In genomic region chr14:87944987-87945604, GRCh38 we compare ENCODE assay signal across 8 cellular contexts. TPM values are rescaled to one million over a fixed set of nuclear protein-coding genes. Genes with fewer than 3 reads are reported as not detected.
DNase-seq lines count a peak whose midpoint lies in the region; ATAC-seq and TF ChIP-seq lines count a peak whose summit lies in the region.

No MANE protein-coding gene starts in this region.

- no peaks in the 10 kb centered on the region for H4K20me1 ChIP-seq in SK-N-SH (ENCODE audit: insufficient read depth)

- H3F3A ChIP-seq in SK-N-SH (replicated peaks; ENCODE audit: insufficient read depth): no peaks in the 10 kb centered on the region

- H3K4me1 ChIP-seq in SK-N-SH (ENCODE audit: control insufficient read depth in 1 of 2, insufficient read depth in 2 of 2, low read depth in 1 of 2, low read length in 1 of 2): no peaks in the 10 kb centered on the region

- H3K27ac ChIP-seq in SK-N-SH (ENCODE audit: low read depth in 2 of 2, low read length in 1 of 2): no peak overlapping the region

- WGBS in SK-N-SH (ENCODE audit: low lambda C conversion rate): 27% methylated on average over 4 of the region's 4 CpGs

- H3K9me2 ChIP-seq in SK-N-SH: no peaks in the 10 kb centered on the region

- ATAC-seq in HG02798 (IDR thresholded peaks at IDR 0.05; ENCODE audit: poor library complexity, unreplicated experiment): no peak
- ATAC-seq in HG03097 (IDR thresholded peaks at IDR 0.05; ENCODE audit: low FRiP score, unreplicated experiment): no peak

- peak; percentile 21 for DNase-seq in DMS114 treated with DMSO at 0.1 percent for 48 hours (lab: John Stamatoyannopoulos, UW; ENCODE audit: unreplicated experiment)
- DNase-seq in SK-N-SH: peak; percentile 3
- DNase-seq in fibroblast of villous mesenchyme (ENCODE audit: low read depth): peak; percentile 72
- peak; percentile 64 for DNase-seq in renal cortical epithelial cell (ENCODE audit: low read depth)
- no peak for DNase-seq in activated CD8-positive, alpha-beta memory T cell treated with anti-CD3 and anti-CD28 coated beads, Interleukin-2, amount 50 U/mL, for 4 hours

- H3K4me3 ChIP-seq in SK-N-SH (ENCODE audit: low read depth in 2 of 2, low read length in 1 of 2) (no peak overlapping the region; a peak in 1 of 4 replicates), fibroblast of villous mesenchyme (ENCODE audit: low read depth, low read length) (no peak overlapping the region)

- CTCF ChIA-PET in SK-N-SH (lab: Yijun Ruan, JAX): interaction anchor here (0.6 to 3.4 kb wide), 47 partner anchors 8 to 537 kb away, joined by 3 to 45 read pairs (median 4); no protein-coding TSS in a partner anchor

- H3K79me2 ChIP-seq in SK-N-SH (ENCODE audit: insufficient read depth): no peaks in the 10 kb centered on the region

- TF ChIP-seq CTCF in SK-N-SH (IDR thresholded peaks at IDR 0.05) (peak; percentile 80), fibroblast of villous mesenchyme (IDR thresholded peaks at IDR 0.05; ENCODE audit: insufficient read depth, low read depth, low read length) (peak; percentile 65)

- no peaks in the 10 kb centered on the region for H3K9me3 ChIP-seq in SK-N-SH

- no peak for TF ChIP-seq EP300 in Ishikawa (IDR thresholded peaks at IDR 0.05; ENCODE audit: borderline replicate concordance)
- no peak for TF ChIP-seq EP300 in SK-N-SH (IDR thresholded peaks at IDR 0.05; ENCODE audit: borderline replicate concordance in 1 of 2, low read depth in 1 of 2, low read length in 1 of 2)

- H2AFZ ChIP-seq in SK-N-SH (ENCODE audit: low read depth): no peak overlapping the region

- no peak overlapping the region for H3K4me2 ChIP-seq in SK-N-SH

- peaks cover 0 to 13% of the 10 kb centered on the region in 2 experiments for H3K36me3 ChIP-seq in SK-N-SH (replicated peaks in 1 of 2; ENCODE audit: control insufficient read depth in 1 of 2, insufficient read depth in 2 of 2, low read length in 1 of 2)

- POLR2A ChIA-PET in SK-N-SH (lab: Yijun Ruan, JAX): no interaction called here

- no peak overlapping the region for H3K9ac ChIP-seq in SK-N-SH

- H3K27me3 ChIP-seq in SK-N-SH (ENCODE audit: insufficient read depth): no peaks in the 10 kb centered on the region

- TF ChIP-seq RAD21 in Ishikawa (IDR thresholded peaks at IDR 0.05; ENCODE audit: low read depth) (peak; percentile 51; the same call in 1 of the 2 replicates), SK-N-SH (IDR thresholded peaks at IDR 0.05; ENCODE audit: low read length) (peak; percentile 74)

TF ChIP-seq in Ishikawa, 13 proteins besides CTCF, POLR2A, EP300 and RAD21 (continues in another document):
- TF ChIP-seq USF1 (IDR thresholded peaks at IDR 0.05): no peak
- TF ChIP-seq TAF1 (IDR thresholded peaks at IDR 0.05; ENCODE audit: low read depth): no peak
- no peak for TF ChIP-seq FOXM1 (IDR thresholded peaks at IDR 0.05; ENCODE audit: borderline replicate concordance, low read depth)
- TF ChIP-seq CEBPB (IDR thresholded peaks at IDR 0.05): no peak
- TF ChIP-seq TCF12 (IDR thresholded peaks at IDR 0.05; ENCODE audit: low read depth): no peak
- no peak for TF ChIP-seq TEAD4 (IDR thresholded peaks at IDR 0.05)
- TF ChIP-seq ZBTB7A (IDR thresholded peaks at IDR 0.05; ENCODE audit: low read depth): no peak
- TF ChIP-seq REST (IDR thresholded peaks at IDR 0.05; ENCODE audit: low read depth): no peak
- no peak for TF ChIP-seq MAX (IDR thresholded peaks at IDR 0.05)
- TF ChIP-seq YY1 (IDR thresholded peaks at IDR 0.05; ENCODE audit: low read depth): no peak

TF ChIP-seq in SK-N-SH, 30 proteins besides CTCF, POLR2A, EP300 and RAD21:
- TF ChIP-seq SMC3 (IDR thresholded peaks at IDR 0.05; ENCODE audit: low read depth, low read length) (peak; percentile 18; the same call in 1 of the 2 replicates), USF1 (IDR thresholded peaks at IDR 0.05; ENCODE audit: borderline replicate concordance, low read depth) (no peak)

RNA-seq across cellular contexts. Expression of gene GALC, which starts 47.9 kb away (rescaled TPM):
- polyA plus RNA-seq in SK-N-SH (2012; rRNA removed): 9.7 and 10.9 TPM in 2 replicates
- polyA plus RNA-seq in SK-N-SH (2012; cell fraction: cytosol; rRNA removed): 11.7 and 12.8 TPM in 2 replicates
- 6.1 and 8.3 TPM in 2 replicates for polyA plus RNA-seq in SK-N-SH (2012; cell fraction: nucleus; rRNA removed)
- 18.0 and 19.9 TPM in 2 replicates for total RNA-seq in fibroblast of villous mesenchyme
- total RNA-seq in renal cortical epithelial cell: 15.5 and 25.4 TPM in 2 replicates

RNA-seq across cellular contexts. Expression of gene GPR65, which starts 59.8 kb away (rescaled TPM):
- under 0.01 TPM in 1 of 2 replicates, not detected in the other for polyA plus RNA-seq in SK-N-SH (2012; rRNA removed)
- 0.01 and 0.03 TPM in 2 replicates for polyA plus RNA-seq in SK-N-SH (2012; cell fraction: cytosol; rRNA removed)
- polyA plus RNA-seq in SK-N-SH (2012; cell fraction: nucleus; rRNA removed): 0.01 TPM in 1 of 2 replicates, not detected in the other
- total RNA-seq in fibroblast of villous mesenchyme (under 0.01 and 0.32 TPM in 2 replicates), renal cortical epithelial cell (not detected in 2 replicates)
